ENCODE assay signal across 8 cellular contexts in genomic region chr15:45399381-45400212, GRCh38. TPM values are rescaled to one million over a fixed set of nuclear protein-coding genes. Genes with fewer than 3 reads are reported as not detected.
DNase-seq lines count a peak whose midpoint lies in the region; ATAC-seq and TF ChIP-seq lines count a peak whose summit lies in the region.

No MANE protein-coding gene starts in this region.

- H3K9ac ChIP-seq in DND-41 (ENCODE audit: low read depth, low read length) = no peak overlapping the region
- no peak overlapping the region for H3K9ac ChIP-seq in fibroblast of lung (ENCODE audit: insufficient read depth, low read length)

- DNase-seq in DND-41 (no peak), KBM-7 (peak; percentile 55), RWPE2 (ENCODE audit: low spot score) (no peak), fibroblast of lung (ENCODE audit: low read depth in 2 of 2) (peak; percentile 47 to 78), psoas muscle (no peak), islet precursor cell (no peak)
- DNase-seq in activated CD8-positive, alpha-beta memory T cell treated with anti-CD3 and anti-CD28 coated beads, Interleukin-2, amount 50 U/mL, for 4 hours = no peak
- DNase-seq in NK-92 treated with Interleukin-12 subunit alpha and Interleukin-12 subunit beta, amount 100 ng/mL, for 24 hours (lab: John Stamatoyannopoulos, UW) = no peak

- H3K79me2 ChIP-seq in DND-41 (ENCODE audit: insufficient read depth, low read length) = peaks cover 28% of the 10 kb centered on the region
- peaks cover 23% of the 10 kb centered on the region for H3K79me2 ChIP-seq in fibroblast of lung (ENCODE audit: control insufficient read depth, insufficient read depth, low read length)

- no peaks in the 10 kb centered on the region; the same call in 1 of the 2 replicates for H3K36me3 ChIP-seq in DND-41 (ENCODE audit: insufficient read depth, low read length)
- H3K36me3 ChIP-seq in RWPE2 (ENCODE audit: low read depth) = peaks cover 8% of the 10 kb centered on the region
- no peaks in the 10 kb centered on the region for H3K36me3 ChIP-seq in fibroblast of lung (ENCODE audit: control insufficient read depth, insufficient read depth, low read length)
- H3K36me3 ChIP-seq in psoas muscle (ENCODE audit: insufficient read depth in 1 of 2, low read depth in 1 of 2) = no peaks in the 10 kb centered on the region

- TF ChIP-seq CTCF in DND-41 (IDR thresholded peaks at IDR 0.05; ENCODE audit: borderline replicate concordance, extremely low read depth, low read length, poor library complexity, severe bottlenecking) (peak; percentile 64), RWPE2 (IDR thresholded peaks at IDR 0.05; ENCODE audit: poor library complexity, severe bottlenecking) (peak; percentile 99), fibroblast of lung (conservative IDR thresholded peaks at IDR 0.05 in 1 of 2, IDR thresholded peaks at IDR 0.05 in 1 of 2; ENCODE audit: low read depth in 1 of 2, low read length in 2 of 2) (peak; percentile 69 to 72), psoas muscle (IDR thresholded peaks at IDR 0.05) (peak; percentile 72)

- intact Hi-C loops in psoas muscle (cut with DNase I) = loop anchor here (1.0 to 5.0 kb wide), 5 partner anchors 92 to 237 kb away; partner anchors contain the start of gene BLOC1S6 (in 1 of the 2)

- H2AFZ ChIP-seq in DND-41 (ENCODE audit: low read depth, low read length) (no peak overlapping the region), fibroblast of lung (ENCODE audit: low read length) (no peak overlapping the region)

- H3K9me3 ChIP-seq in DND-41 (ENCODE audit: insufficient read depth, low read length, severe bottlenecking) (no peaks in the 10 kb centered on the region), RWPE2 (ENCODE audit: severe bottlenecking) (no peaks in the 10 kb centered on the region), fibroblast of lung (ENCODE audit: control insufficient read depth, insufficient read depth, low read depth, low read length) (no peaks in the 10 kb centered on the region), psoas muscle (no peaks in the 10 kb centered on the region)

- H3K4me3 ChIP-seq in DND-41 (ENCODE audit: low read depth in 1 of 2, low read length in 2 of 2) (no peak overlapping the region), RWPE2 (ENCODE audit: severe bottlenecking) (no peak overlapping the region), fibroblast of lung (replicated peaks in 1 of 4; ENCODE audit: control extremely low read depth in 1 of 4, insufficient read depth in 1 of 4, low read depth in 3 of 4, low read length in 4 of 4) (no peak overlapping the region), psoas muscle (no peak overlapping the region)

- H4K20me1 ChIP-seq in DND-41 (ENCODE audit: insufficient read depth, low read length) (peaks cover 9% of the 10 kb centered on the region), fibroblast of lung (ENCODE audit: control insufficient read depth, extremely low read depth, insufficient read depth, low read length) (no peaks in the 10 kb centered on the region)

- ATAC-seq in DND-41 (ENCODE audit: insufficient read depth, low read depth) = no peak
- ATAC-seq in RWPE2 (ENCODE audit: low read depth) = peak; percentile 11; the same call in 1 of the 3 replicates
- no peak for ATAC-seq in psoas muscle

- in situ Hi-C loops in KBM-7 (cut with MboI; ENCODE audit: low pct_unique_long_range_greater_than_20kb, low sequenced_read_pairs) = no loop called here

- no peaks in the 10 kb centered on the region for H3K27me3 ChIP-seq in DND-41 (ENCODE audit: insufficient read depth, low read length, poor library complexity)
- no peaks in the 10 kb centered on the region for H3K27me3 ChIP-seq in RWPE2 (ENCODE audit: insufficient read depth, poor library complexity, severe bottlenecking)
- H3K27me3 ChIP-seq in fibroblast of lung (ENCODE audit: control insufficient read depth, insufficient read depth, low read length) = peaks cover 8% of the 10 kb centered on the region
- no peaks in the 10 kb centered on the region for H3K27me3 ChIP-seq in psoas muscle (ENCODE audit: insufficient read depth in 3 of 3, low read length in 2 of 3)

- H3K4me2 ChIP-seq in DND-41 (ENCODE audit: insufficient read depth, low read length) (no peak overlapping the region), fibroblast of lung (ENCODE audit: extremely low read depth, insufficient read depth, low read length) (no peak overlapping the region)

- 48 to 53% (median 49%) methylated on average over 6 of the region's 6 CpGs for WGBS in psoas muscle, 3 donors

- H3K27ac ChIP-seq in DND-41 (ENCODE audit: low read length) (no peak overlapping the region), RWPE2 (ENCODE audit: poor library complexity, severe bottlenecking) (no peak overlapping the region), fibroblast of lung (ENCODE audit: insufficient read depth, low read length) (no peak overlapping the region), psoas muscle (no peak overlapping the region)

- peaks cover 22% of the 10 kb centered on the region for H3K4me1 ChIP-seq in DND-41 (ENCODE audit: insufficient read depth, low read length)
- peaks cover 7% of the 10 kb centered on the region for H3K4me1 ChIP-seq in RWPE2 (ENCODE audit: insufficient read depth, poor library complexity, severe bottlenecking)
- no peaks in the 10 kb centered on the region for H3K4me1 ChIP-seq in fibroblast of lung (ENCODE audit: control insufficient read depth, extremely low read depth, insufficient read depth, low read length)
- peaks cover 17% of the 10 kb centered on the region for H3K4me1 ChIP-seq in psoas muscle

RNA-seq across cellular contexts. Expression of gene GATM, which starts 21.3 kb away (rescaled TPM):
- total RNA-seq in fibroblast of lung (0.17 and 0.26 TPM in 2 replicates), psoas muscle (10 to 100 TPM; 20.8 to 41.3 (median 26.2) TPM)
- polyA plus RNA-seq in fibroblast of lung (0.07 and 0.14 TPM in 2 replicates), psoas muscle (10 to 100 TPM; 13.1 to 21.4 (median 16.5) TPM)
- 0.03 and 0.31 TPM in 2 replicates for polyA plus RNA-seq in fibroblast of lung (2012)
- polyA minus RNA-seq in fibroblast of lung (ENCODE audit: low replicate concordance) = 2.8 TPM in 1 of 2 replicates, not detected in the other

Comparison
In these comparisons a context has a peak if more than half of its experiments do, and no peak if none do; other contexts are left out.
1. DNase-seq: peak in KBM-7 (single experiment) and fibroblast of lung (2 of 2); none in DND-41 (single experiment), RWPE2 (single experiment), psoas muscle (0 of 2), islet precursor cell (single experiment), activated CD8-positive, alpha-beta memory T cell treated with anti-CD3 and anti-CD28 coated beads, Interleukin-2, amount 50 U/mL, for 4 hours (single experiment) and NK-92 treated with Interleukin-12 subunit alpha and Interleukin-12 subunit beta, amount 100 ng/mL, for 24 hours (single experiment).
2. RNA of gene GATM, which starts 21.3 kb away (total RNA-seq): 20.8 to 41.3 TPM in psoas muscle; 0.17 to 0.26 TPM in fibroblast of lung; every median in the first group is over 10 times any median in the second.
3. Peak in every context shown above with its lines, with median percentiles within 50 percentile points of each other: CTCF ChIP-seq.